ENCODE assay signal across 1 cellular context in the genomic region with DNA sequence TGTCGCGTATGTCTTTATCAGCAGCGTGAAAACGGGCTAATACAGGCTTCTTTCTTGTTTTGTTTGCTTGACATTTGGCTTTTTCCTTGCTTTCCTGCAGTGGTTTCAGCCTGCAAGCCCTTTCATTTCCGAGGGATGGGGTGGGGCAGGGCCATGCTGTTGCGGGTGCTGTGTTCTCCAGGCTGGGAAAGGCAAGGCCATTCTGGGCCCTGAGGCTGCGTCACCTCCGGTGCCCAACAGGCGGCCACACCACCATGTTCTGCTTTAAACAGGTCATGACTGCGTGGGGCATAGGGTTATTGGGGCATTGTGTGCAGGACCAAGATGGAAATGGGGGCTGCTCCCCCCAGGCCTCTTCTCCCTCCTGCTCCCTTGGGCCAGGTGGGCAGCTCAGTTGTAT.
TF ChIP-seq lines count a peak whose summit lies in the region.

No MANE protein-coding gene starts in this region.

TF ChIP-seq in IMR-90, 13 proteins besides CTCF, POLR2A, EP300 and RAD21 (continued from another document):
- TF ChIP-seq, protein P1, sequence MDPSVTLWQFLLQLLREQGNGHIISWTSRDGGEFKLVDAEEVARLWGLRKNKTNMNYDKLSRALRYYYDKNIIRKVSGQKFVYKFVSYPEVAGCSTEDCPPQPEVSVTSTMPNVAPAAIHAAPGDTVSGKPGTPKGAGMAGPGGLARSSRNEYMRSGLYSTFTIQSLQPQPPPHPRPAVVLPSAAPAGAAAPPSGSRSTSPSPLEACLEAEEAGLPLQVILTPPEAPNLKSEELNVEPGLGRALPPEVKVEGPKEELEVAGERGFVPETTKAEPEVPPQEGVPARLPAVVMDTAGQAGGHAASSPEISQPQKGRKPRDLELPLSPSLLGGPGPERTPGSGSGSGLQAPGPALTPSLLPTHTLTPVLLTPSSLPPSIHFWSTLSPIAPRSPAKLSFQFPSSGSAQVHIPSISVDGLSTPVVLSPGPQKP (IDR thresholded peaks at IDR 0.05; ENCODE audit: borderline replicate concordance, low read depth, low read length), result no peak
- TF ChIP-seq NFE2L2 (IDR thresholded peaks at IDR 0.05; ENCODE audit: low read depth, low read length), result no peak
- TF ChIP-seq FOS (IDR thresholded peaks at IDR 0.05; ENCODE audit: low read depth, low read length), result no peak
- no peak for TF ChIP-seq CHD1 (IDR thresholded peaks at IDR 0.05; ENCODE audit: low read depth, low read length)
- no peak for TF ChIP-seq MXI1 (IDR thresholded peaks at IDR 0.05; ENCODE audit: borderline replicate concordance, low read depth, low read length)
- TF ChIP-seq, protein P2, sequence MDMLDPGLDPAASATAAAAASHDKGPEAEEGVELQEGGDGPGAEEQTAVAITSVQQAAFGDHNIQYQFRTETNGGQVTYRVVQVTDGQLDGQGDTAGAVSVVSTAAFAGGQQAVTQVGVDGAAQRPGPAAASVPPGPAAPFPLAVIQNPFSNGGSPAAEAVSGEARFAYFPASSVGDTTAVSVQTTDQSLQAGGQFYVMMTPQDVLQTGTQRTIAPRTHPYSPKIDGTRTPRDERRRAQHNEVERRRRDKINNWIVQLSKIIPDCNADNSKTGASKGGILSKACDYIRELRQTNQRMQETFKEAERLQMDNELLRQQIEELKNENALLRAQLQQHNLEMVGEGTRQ (IDR thresholded peaks at IDR 0.05; ENCODE audit: low read depth, low read length), result no peak
- TF ChIP-seq MAZ (IDR thresholded peaks at IDR 0.05; ENCODE audit: borderline replicate concordance, low read depth, low read length), result no peak
- TF ChIP-seq RFX5 (IDR thresholded peaks at IDR 0.05; ENCODE audit: low read depth, low read length), result no peak
- TF ChIP-seq RCOR1 (IDR thresholded peaks at IDR 0.05; ENCODE audit: insufficient replicate concordance, low read length), result no peak
- TF ChIP-seq BHLHE40 (IDR thresholded peaks at IDR 0.05; ENCODE audit: low read depth, low read length), result no peak
- TF ChIP-seq SMC3 (IDR thresholded peaks at IDR 0.05; ENCODE audit: low read depth, low read length), result no peak
TF ChIP-seq in IMR-90: peak in this region for 0.
